ENCODE assay signal across 20 cellular contexts in genomic region chr14:87971010-87971409, GRCh38. TPM values are rescaled to one million over a fixed set of nuclear protein-coding genes. Genes with fewer than 3 reads are reported as not detected.
DNase-seq lines count a peak whose midpoint lies in the region; ATAC-seq and TF ChIP-seq lines count a peak whose summit lies in the region.
"Had no signal": no experiment of that assay in that cellular context is flagged by ENCODE, and none has a peak within 500 bp of the region (broad histone marks: within the 10 kb centered on the region; RNA-seq: fewer than 3 reads in every experiment).

No MANE protein-coding gene starts in this region.

- TF ChIP-seq CTCF in MM.1S (IDR thresholded peaks at IDR 0.05; ENCODE audit: low read length), result no peak

- no peaks in the 10 kb centered on the region for H3K9me3 ChIP-seq in MM.1S (replicated peaks; ENCODE audit: insufficient read depth, low read length)
- H3K9me3 ChIP-seq: body of pancreas had no signal

- H3K4me2 ChIP-seq in MM.1S (ENCODE audit: low read depth, low read length), result no peak overlapping the region

- H3K9ac ChIP-seq in MM.1S (ENCODE audit: low read length), result no peak overlapping the region

- no peak overlapping the region for H2AFZ ChIP-seq in MM.1S (ENCODE audit: low read length)

- H3K4me1 ChIP-seq in MM.1S (ENCODE audit: low read length), result no peaks in the 10 kb centered on the region
- H3K4me1 ChIP-seq: body of pancreas had no signal

- peak; percentile 16 for DNase-seq in MM.1S
- DNase-seq in G401 (ENCODE audit: low spot score), result no peak
- no peak for DNase-seq in NCI-H446 treated with DMSO at 0.1 percent for 48 hours (lab: John Stamatoyannopoulos, UW)
- no peak for DNase-seq in NCI-H1105 treated with DMSO at 0.1 percent for 48 hours (lab: John Stamatoyannopoulos, UW)
- no peak for DNase-seq in NCI-H1105 (lab: John Stamatoyannopoulos, UW)
- DNase-seq: body of pancreas; endodermal cell; GDM1; H9; naive B cell; NCI-H1417; NCI-H774; stimulated activated CD4-positive, alpha-beta T cell treated with anti-CD3 and anti-CD28 coated beads, Interleukin-4, amount 100 ng/mL, for 24 hours; WERI-Rb-1 had no signal

- no peaks in the 10 kb centered on the region for H3K36me3 ChIP-seq in MM.1S (replicated peaks; ENCODE audit: insufficient read depth, low read length)
- H3K36me3 ChIP-seq: WERI-Rb-1 had no signal

- peak; percentile 70 for ATAC-seq in GM18867 (IDR thresholded peaks at IDR 0.05; ENCODE audit: unreplicated experiment)
- ATAC-seq in GM21423 (IDR thresholded peaks at IDR 0.05; ENCODE audit: unreplicated experiment), result peak; percentile 94
- peak; percentile 68 for ATAC-seq in HG02981 (IDR thresholded peaks at IDR 0.05; ENCODE audit: unreplicated experiment)
- ATAC-seq: body of pancreas had no signal

- H3F3A ChIP-seq in MM.1S (ENCODE audit: insufficient read depth, low read length), result no peaks in the 10 kb centered on the region

- no peaks in the 10 kb centered on the region for H3K27me3 ChIP-seq in MM.1S (replicated peaks; ENCODE audit: insufficient read depth, low read length)
- H3K27me3 ChIP-seq: body of pancreas had no signal

- no peaks in the 10 kb centered on the region for H4K20me1 ChIP-seq in MM.1S (ENCODE audit: insufficient read depth, low read length)

- no peak overlapping the region for H3K27ac ChIP-seq in MM.1S (ENCODE audit: low read length)
- H3K27ac ChIP-seq: body of pancreas, C4-2B, WERI-Rb-1 had no signal

- no peaks in the 10 kb centered on the region for H3K79me2 ChIP-seq in MM.1S (ENCODE audit: low read length)

- H3K9me2 ChIP-seq in MM.1S (replicated peaks; ENCODE audit: insufficient read depth, low read length), result no peaks in the 10 kb centered on the region

- in situ Hi-C loops in G401 (cut with HindIII; ENCODE audit: low sequenced_read_pairs), result no loop called here

- H3K4me3 ChIP-seq in MM.1S (ENCODE audit: low read length), result no peak overlapping the region
- H3K4me3 ChIP-seq: body of pancreas had no signal

RNA-seq across cellular contexts. Expression of gene GALC, which starts 22.0 kb away (rescaled TPM):
- 7.5 and 9.7 TPM in 2 replicates for total RNA-seq in G401 (2014; rRNA removed; shearing (Covaris generic))

RNA-seq across cellular contexts. Expression of gene GPR65, which starts 33.9 kb away (rescaled TPM):
- not detected in 2 replicates for total RNA-seq in G401 (2014; rRNA removed; shearing (Covaris generic))
- total RNA-seq: endodermal cell, glomerular endothelial cell, H9, kidney epithelial cell had no signal
